In the genomic region with DNA sequence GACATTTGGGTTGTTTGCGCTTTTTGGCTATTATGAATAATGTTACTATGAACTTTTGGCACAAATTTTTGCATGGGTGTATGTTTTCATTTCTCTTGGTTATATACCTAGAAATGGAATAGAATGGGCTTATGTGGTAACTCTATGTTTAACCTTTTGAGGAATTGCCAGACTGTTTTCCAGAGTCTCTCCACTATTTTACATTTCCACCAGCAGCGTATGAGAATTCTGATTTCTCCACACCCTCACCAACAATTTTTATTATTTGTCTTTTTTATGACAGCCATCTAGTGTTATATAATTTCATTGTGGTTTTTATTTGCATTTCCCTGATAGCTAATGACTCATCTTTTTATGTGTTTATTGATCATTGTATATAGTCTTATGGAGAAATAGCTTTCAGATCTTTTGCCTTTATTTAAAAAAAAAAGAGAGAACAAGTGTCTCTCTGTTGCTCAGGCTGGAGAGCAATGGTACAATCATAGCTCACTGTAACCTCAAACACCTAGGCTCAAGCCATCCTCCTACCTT, we compare ENCODE assay signal across 22 cellular contexts.
"Had no signal": no experiment of that assay in that cellular context is flagged by ENCODE, and none has a peak within 500 bp of the region (broad histone marks: within the 10 kb centered on the region; RNA-seq: fewer than 3 reads in every experiment).

No MANE protein-coding gene starts in this region.

- ATAC-seq: activated CD4-positive, CD25-positive, alpha-beta regulatory T cell treated with anti-CD3 and anti-CD28 coated beads, Interleukin-2, amount 50 U/mL, for 24 hours; activated CD8-positive, alpha-beta T cell treated with anti-CD3 and anti-CD28 coated beads for 36 hours; K562; SK-N-SH treated with all-trans-retinoic acid at 6 μM for 48 hours had no signal

- H3K9me3 ChIP-seq: SJSA1 had no signal

- H3K4me3 ChIP-seq: cardiac muscle cell, K562, SJSA1 had no signal

- H3K36me3 ChIP-seq: brain microvascular endothelial cell, cardiac muscle cell, SJSA1 had no signal

- H3K27ac ChIP-seq: brain microvascular endothelial cell, cardiac muscle cell, SJSA1 had no signal

- DNase-seq: activated CD4-positive, alpha-beta T cell treated with anti-CD3 and anti-CD28 coated beads for 4 hours; activated CD8-positive, alpha-beta memory T cell treated with anti-CD3 and anti-CD28 coated beads, Interleukin-2, amount 50 U/mL, for 4 hours; activated CD8-positive, alpha-beta T cell treated with anti-CD3 and anti-CD28 coated beads for 36 hours; activated naive CD4-positive, alpha-beta T cell treated with anti-CD3 and anti-CD28 coated beads for 36 hours; brain microvascular endothelial cell; Karpas-422; NCI-H1105 treated with DMSO at 0.1 percent for 48 hours; NCI-H1436 treated with DMSO at 0.1 percent for 48 hours; NCI-H187 treated with DMSO at 0.1 percent for 48 hours; NCI-H2171; NCI-H2227 treated with DMSO at 0.1 percent for 48 hours; NCI-H526 treated with DMSO at 0.1 percent for 48 hours; NK-92 treated with Interleukin-12 subunit alpha and Interleukin-12 subunit beta, amount 100 ng/mL, for 24 hours; OCI-M1; SHP77; SW 1271 had no signal

- H3K27me3 ChIP-seq: cardiac muscle cell, SJSA1 had no signal

- H3K4me1 ChIP-seq: SJSA1 had no signal

- FAIRE-seq: K562, RCC 7860 had no signal
